1 cellular context compared by ENCODE assay signal in the genomic region with DNA sequence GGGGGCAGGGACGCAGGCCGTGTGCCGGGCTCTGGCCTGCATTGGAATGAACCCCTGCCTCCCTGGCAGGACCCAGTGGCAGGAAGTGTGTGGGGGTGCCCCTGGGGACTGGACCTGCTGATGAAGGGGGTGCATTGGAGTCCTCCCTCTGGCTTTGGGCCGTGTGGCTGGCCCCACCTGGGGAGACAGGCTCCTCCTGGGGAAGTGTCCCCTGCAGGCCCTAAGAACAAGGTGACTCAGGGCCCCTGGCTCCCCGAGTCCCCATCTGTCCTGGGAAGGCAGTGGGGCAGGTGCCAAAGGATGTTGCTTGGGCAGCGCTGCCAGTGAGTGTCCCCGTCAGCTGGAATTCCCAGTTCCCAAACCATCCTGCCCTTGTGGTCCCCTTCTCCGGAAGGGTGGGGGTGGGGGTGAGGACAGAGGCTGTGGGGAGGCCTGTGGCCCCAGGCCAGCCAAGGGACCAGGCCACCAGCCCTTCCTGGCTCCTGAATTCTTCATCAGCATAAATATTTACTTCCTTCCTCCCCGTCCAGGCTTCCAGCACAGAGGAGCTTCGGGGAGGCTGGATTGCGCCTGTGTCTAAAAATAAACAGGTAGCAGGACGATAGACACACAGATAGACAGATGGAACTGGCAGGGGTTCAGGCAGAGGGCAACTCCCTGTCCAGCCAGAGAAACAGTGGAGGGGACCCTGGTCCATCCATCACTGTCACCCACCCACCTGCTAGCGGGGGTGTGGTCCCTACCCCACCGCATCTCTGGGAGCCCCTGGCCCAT.
TF ChIP-seq lines count a peak whose summit lies in the region.

No MANE protein-coding gene starts in this region.

TF ChIP-seq in IMR-90, 13 proteins besides CTCF, POLR2A, EP300 and RAD21 (continued from another document):
- TF ChIP-seq FOS (IDR thresholded peaks at IDR 0.05; ENCODE audit: low read depth, low read length) = no peak
- TF ChIP-seq, protein P1, sequence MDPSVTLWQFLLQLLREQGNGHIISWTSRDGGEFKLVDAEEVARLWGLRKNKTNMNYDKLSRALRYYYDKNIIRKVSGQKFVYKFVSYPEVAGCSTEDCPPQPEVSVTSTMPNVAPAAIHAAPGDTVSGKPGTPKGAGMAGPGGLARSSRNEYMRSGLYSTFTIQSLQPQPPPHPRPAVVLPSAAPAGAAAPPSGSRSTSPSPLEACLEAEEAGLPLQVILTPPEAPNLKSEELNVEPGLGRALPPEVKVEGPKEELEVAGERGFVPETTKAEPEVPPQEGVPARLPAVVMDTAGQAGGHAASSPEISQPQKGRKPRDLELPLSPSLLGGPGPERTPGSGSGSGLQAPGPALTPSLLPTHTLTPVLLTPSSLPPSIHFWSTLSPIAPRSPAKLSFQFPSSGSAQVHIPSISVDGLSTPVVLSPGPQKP (IDR thresholded peaks at IDR 0.05; ENCODE audit: borderline replicate concordance, low read depth, low read length) = no peak
- TF ChIP-seq, protein P2, sequence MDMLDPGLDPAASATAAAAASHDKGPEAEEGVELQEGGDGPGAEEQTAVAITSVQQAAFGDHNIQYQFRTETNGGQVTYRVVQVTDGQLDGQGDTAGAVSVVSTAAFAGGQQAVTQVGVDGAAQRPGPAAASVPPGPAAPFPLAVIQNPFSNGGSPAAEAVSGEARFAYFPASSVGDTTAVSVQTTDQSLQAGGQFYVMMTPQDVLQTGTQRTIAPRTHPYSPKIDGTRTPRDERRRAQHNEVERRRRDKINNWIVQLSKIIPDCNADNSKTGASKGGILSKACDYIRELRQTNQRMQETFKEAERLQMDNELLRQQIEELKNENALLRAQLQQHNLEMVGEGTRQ (IDR thresholded peaks at IDR 0.05; ENCODE audit: low read depth, low read length) = no peak
- no peak for TF ChIP-seq BHLHE40 (IDR thresholded peaks at IDR 0.05; ENCODE audit: low read depth, low read length)
- TF ChIP-seq RCOR1 (IDR thresholded peaks at IDR 0.05; ENCODE audit: insufficient replicate concordance, low read length) = no peak
- TF ChIP-seq MAFK (IDR thresholded peaks at IDR 0.05; ENCODE audit: low read depth, low read length) = no peak
